19 cellular contexts compared by ENCODE assay signal in the genomic region with DNA sequence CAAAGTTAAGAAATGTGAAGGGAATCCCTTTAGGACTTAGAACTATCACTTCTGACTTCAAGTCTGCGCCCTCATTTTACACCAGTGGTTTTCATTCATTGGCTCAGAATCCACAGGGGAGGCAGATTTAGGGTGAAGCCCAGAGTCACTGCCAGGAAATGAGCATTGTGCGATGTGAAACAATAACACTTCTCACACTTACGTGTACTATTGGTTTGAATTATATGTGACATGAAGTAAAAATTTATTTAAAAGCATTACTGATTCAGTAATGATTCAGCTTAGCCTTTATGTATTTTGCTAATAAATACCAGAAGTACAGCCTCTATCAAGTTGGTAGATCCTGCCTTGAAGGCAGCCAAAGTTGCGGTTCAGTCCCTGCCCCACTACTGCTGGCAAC.
DNase-seq lines count a peak whose midpoint lies in the region; FAIRE-seq and TF ChIP-seq lines count a peak whose summit lies in the region.
"Had no signal": no experiment of that assay in that cellular context is flagged by ENCODE, and none has a peak within 500 bp of the region (broad histone marks: within the 10 kb centered on the region; RNA-seq: fewer than 3 reads in every experiment).

No MANE protein-coding gene starts in this region.

- CTCF ChIA-PET in endothelial cell of umbilical vein (lab: Charles Lee), result interaction anchor here (1.5 kb wide), 1 partner anchor 172 kb away, joined by 4 read pairs; no protein-coding TSS in a partner anchor

- peaks cover 9% of the 10 kb centered on the region for H3K4me1 ChIP-seq in endothelial cell of umbilical vein (ENCODE audit: control insufficient read depth, extremely low read depth, insufficient read depth, low read length)
- H3K4me1 ChIP-seq: neural progenitor cell had no signal

- no peaks in the 10 kb centered on the region for H3K9me3 ChIP-seq in endothelial cell of umbilical vein (replicated peaks; ENCODE audit: control insufficient read depth, insufficient read depth, low read length)
- H3K9me3 ChIP-seq: gastroesophageal sphincter had no signal

- H3K4me3 ChIP-seq in HFF-Myc (replicated peaks; ENCODE audit: low read depth, low read length), result no peak overlapping the region
- no peak overlapping the region for H3K4me3 ChIP-seq in endothelial cell of umbilical vein (replicated peaks in 1 of 3; ENCODE audit: insufficient read depth in 1 of 3, low read depth in 1 of 3, low read length in 3 of 3)
- H3K4me3 ChIP-seq: cardiac muscle cell, gastroesophageal sphincter, neural progenitor cell had no signal

- H3K36me3 ChIP-seq in endothelial cell of umbilical vein (ENCODE audit: control insufficient read depth in 2 of 2, extremely low read depth in 1 of 2, insufficient read depth in 2 of 2, low read length in 2 of 2), result no peaks in the 10 kb centered on the region
- H3K36me3 ChIP-seq: cardiac muscle cell, gastroesophageal sphincter, neural progenitor cell had no signal

- intact Hi-C loops in endothelial cell of umbilical vein (cut with micrococcal nuclease), result loop anchor here (1.0 kb wide), 1 partner anchor 9 kb away; no protein-coding TSS in a partner anchor

- TF ChIP-seq POLR2A in endothelial cell of umbilical vein (IDR thresholded peaks at IDR 0.05; ENCODE audit: low read depth, low read length), result no peak

- no peaks in the 10 kb centered on the region for H3K79me2 ChIP-seq in endothelial cell of umbilical vein (ENCODE audit: control insufficient read depth, insufficient read depth, low read length)

- DNase-seq in stimulated activated CD4-positive, alpha-beta T cell treated with anti-CD3 and anti-CD28 coated beads, Interleukin-4, amount 100 ng/mL, for 24 hours, result peak; percentile 9
- DNase-seq in stimulated activated CD4-positive, alpha-beta T cell treated with anti-CD3 and anti-CD28 coated beads, Interleukin-15, amount 100 ng/mL, for 24 hours, result no peak
- DNase-seq in HFF-Myc (ENCODE audit: extremely low read depth, low read depth), result peak; percentile 73
- peak; percentile 36 for DNase-seq in endothelial cell of umbilical vein (ENCODE audit: low read depth, low spot score)
- no peak for DNase-seq in NCI-H69 (lab: John Stamatoyannopoulos, UW)
- no peak for DNase-seq in DMS153 (lab: John Stamatoyannopoulos, UW)
- no peak for DNase-seq in A172 (ENCODE audit: low spot score)
- DNase-seq: activated effector memory CD4-positive, alpha-beta T cell treated with Interleukin-2 at 50 U/mL for 16 hours; amygdala; CD4-positive, alpha-beta memory T cell; DMS53; hypothalamus; Kasumi-1; NCI-H1048; NCI-H187 treated with DMSO at 0.1 percent for 48 hours; T1000 had no signal

- no peak overlapping the region for H2AFZ ChIP-seq in endothelial cell of umbilical vein (ENCODE audit: low read depth, low read length)
- H2AFZ ChIP-seq: neural progenitor cell had no signal

- no TSS peak for BruUV-seq in endothelial cell of umbilical vein (replicated peaks; lab: Mats Ljungman, UMichigan)

- H3K9me1 ChIP-seq in endothelial cell of umbilical vein (replicated peaks; ENCODE audit: control insufficient read depth, extremely low read depth, insufficient read depth, low read length), result no peaks in the 10 kb centered on the region

- no peak overlapping the region for H3K4me2 ChIP-seq in endothelial cell of umbilical vein (ENCODE audit: insufficient read depth, low read length)
- H3K4me2 ChIP-seq: neural progenitor cell had no signal

- POLR2A ChIA-PET in endothelial cell of umbilical vein (lab: Charles Lee), result no interaction called here

- H4K20me1 ChIP-seq in endothelial cell of umbilical vein (replicated peaks; ENCODE audit: control insufficient read depth, extremely low read depth, insufficient read depth, low read length), result no peaks in the 10 kb centered on the region

- dilution Hi-C loops in endothelial cell of umbilical vein (cut with MboI; ENCODE audit: extremely low pct_ligation_motif_present, low sequenced_read_pairs), result no loop called here

- no peaks in the 10 kb centered on the region for H3K27me3 ChIP-seq in endothelial cell of umbilical vein (ENCODE audit: control insufficient read depth in 2 of 2, insufficient read depth in 2 of 2, low read length in 2 of 2)
- H3K27me3 ChIP-seq: cardiac muscle cell, gastroesophageal sphincter, neural progenitor cell had no signal

- no peak overlapping the region for H3K9ac ChIP-seq in endothelial cell of umbilical vein (replicated peaks; ENCODE audit: extremely low read depth, insufficient read depth, low read length)
- H3K9ac ChIP-seq: neural progenitor cell had no signal

- no peak overlapping the region for H3K27ac ChIP-seq in endothelial cell of umbilical vein (ENCODE audit: insufficient read depth, low read depth, low read length)
- H3K27ac ChIP-seq: cardiac muscle cell, gastroesophageal sphincter, neural progenitor cell had no signal

- TF ChIP-seq CTCF in HFF-Myc (IDR thresholded peaks at IDR 0.05; ENCODE audit: low read depth, low read length, missing control alignments) (no peak), endothelial cell of umbilical vein (IDR thresholded peaks at IDR 0.05; ENCODE audit: extremely low read depth in 1 of 2, insufficient read depth in 1 of 2, low read depth in 1 of 2, low read length in 2 of 2) (no peak)

- no peak for FAIRE-seq in endothelial cell of umbilical vein (lab: Jason Lieb, UNC)

TF ChIP-seq in endothelial cell of umbilical vein, 7 proteins besides CTCF, POLR2A, EP300 and RAD21:
- TF ChIP-seq JUN (IDR thresholded peaks at IDR 0.05; ENCODE audit: borderline replicate concordance, insufficient read depth, insufficient read length, low read depth) (no peak), FOS (IDR thresholded peaks at IDR 0.05; ENCODE audit: borderline replicate concordance, insufficient read depth, low read length) (no peak), GATA2 (IDR thresholded peaks at IDR 0.05; ENCODE audit: insufficient read depth, insufficient read length, low read depth, low read length) (no peak), EZH2 (IDR thresholded peaks at IDR 0.05; ENCODE audit: borderline replicate concordance, low read depth, low read length, severe bottlenecking) (no peak), MYC (IDR thresholded peaks at IDR 0.05; ENCODE audit: low read depth, low read length) (no peak), POLR2AphosphoS5 (IDR thresholded peaks at IDR 0.05; ENCODE audit: insufficient read depth, low read depth, low read length) (no peak)
- TF ChIP-seq, protein P1, sequence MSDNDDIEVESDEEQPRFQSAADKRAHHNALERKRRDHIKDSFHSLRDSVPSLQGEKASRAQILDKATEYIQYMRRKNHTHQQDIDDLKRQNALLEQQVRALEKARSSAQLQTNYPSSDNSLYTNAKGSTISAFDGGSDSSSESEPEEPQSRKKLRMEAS (IDR thresholded peaks at IDR 0.05; ENCODE audit: insufficient read depth, insufficient read length), result no peak

Comparison
In these comparisons a context has a peak if more than half of its experiments do, and no peak if none do; other contexts are left out.
1. DNase-seq: peak in stimulated activated CD4-positive, alpha-beta T cell treated with anti-CD3 and anti-CD28 coated beads, Interleukin-4, amount 100 ng/mL, for 24 hours (single experiment), HFF-Myc (single experiment) and endothelial cell of umbilical vein (single experiment); none in stimulated activated CD4-positive, alpha-beta T cell treated with anti-CD3 and anti-CD28 coated beads, Interleukin-15, amount 100 ng/mL, for 24 hours (single experiment), NCI-H69 (single experiment), DMS153 (single experiment) and A172 (single experiment).